ENCODE assay signal across 19 cellular contexts in genomic region chr1:31746687-31747086, GRCh38. TPM values are rescaled to one million over a fixed set of nuclear protein-coding genes. Genes with fewer than 3 reads are reported as not detected.
DNase-seq lines count a peak whose midpoint lies in the region; ATAC-seq, FAIRE-seq and TF ChIP-seq lines count a peak whose summit lies in the region.
"Had no signal": no experiment of that assay in that cellular context is flagged by ENCODE, and none has a peak within 500 bp of the region (broad histone marks: within the 10 kb centered on the region; RNA-seq: fewer than 3 reads in every experiment).

No MANE protein-coding gene starts in this region.

- peaks cover 46% of the 10 kb centered on the region for H3K4me1 Mint-ChIP-seq in central memory CD8-positive, alpha-beta T cell
- H3K4me1 Mint-ChIP-seq in memory B cell = peaks cover 60% of the 10 kb centered on the region

- WGBS in esophagus squamous epithelium, 2 donors = 59 to 71% methylated on average over 7 of the region's 7 CpGs

- TF ChIP-seq POLR2A in GM12891 (IDR thresholded peaks at IDR 0.05; ENCODE audit: low read depth, low read length) (no peak), esophagus squamous epithelium (IDR thresholded peaks at IDR 0.05) (no peak)

- H3K4me1 ChIP-seq in BLaER1 treated with 17β-estradiol and CSF1 and Interleukin-3, amounts not matched to agents 10 nM and 100 nM = peaks cover 25 to 79% (median 75%) of the 10 kb centered on the region in 10 experiments
- H3K4me1 ChIP-seq in esophagus squamous epithelium = peaks cover 0 to 10% (median 0%) of the 10 kb centered on the region in 3 donors
- H3K4me1 ChIP-seq: left lung, pancreas had no signal

- H3K4me2 ChIP-seq in BLaER1 treated with 17β-estradiol and CSF1 and Interleukin-3, amounts not matched to agents 10 nM and 100 nM = peak overlapping the region in 10 of 11 experiments; percentile 14 to 94 (median 66); a peak in 18 of 22 replicates

- ATAC-seq in central memory CD8-positive, alpha-beta T cell (replicated peaks; ENCODE audit: extremely low read depth, poor library complexity, severe bottlenecking) = no peak
- no peak for ATAC-seq in memory B cell (ENCODE audit: low read depth)
- ATAC-seq: GM12878, left lung, pancreas had no signal

- peak overlapping the region; percentile 33 for H3K27ac Mint-ChIP-seq in central memory CD8-positive, alpha-beta T cell (ENCODE audit: low read depth)
- peak overlapping the region; percentile 63 for H3K27ac Mint-ChIP-seq in memory B cell

- no peaks in the 10 kb centered on the region for H3K9me3 Mint-ChIP-seq in central memory CD8-positive, alpha-beta T cell
- no peaks in the 10 kb centered on the region for H3K9me3 Mint-ChIP-seq in memory B cell

- peak overlapping the region in 2 of 11 experiments; percentile 11 to 36; a peak in 1 of 22 replicates for H3K9ac ChIP-seq in BLaER1 treated with 17β-estradiol and CSF1 and Interleukin-3, amounts not matched to agents 10 nM and 100 nM

- H3K27me3 ChIP-seq in BLaER1 treated with 17β-estradiol and CSF1 and Interleukin-3, amounts not matched to agents 10 nM and 100 nM = peaks cover 0 to 12% (median 0%) of the 10 kb centered on the region in 11 experiments; a peak in 3 of 22 replicates
- peaks cover 0 to 24% (median 0%) of the 10 kb centered on the region in 4 donors for H3K27me3 ChIP-seq in esophagus squamous epithelium
- H3K27me3 ChIP-seq: pancreas had no signal

- DNase-seq in GM12891 (ENCODE audit: insufficient read length, low spot score) (no peak), memory B cell (ENCODE audit: low spot score in 2 of 2) (no peak), posterior cingulate gyrus (no peak), GF-D8 (lab: John Stamatoyannopoulos, UW) (no peak), esophagus squamous epithelium (lab: John Stamatoyannopoulos, UW) (no peak)
- no peak for DNase-seq in central memory CD8-positive, alpha-beta T cell (ENCODE audit: low spot score in 2 of 2)
- DNase-seq: activated CD4-positive, alpha-beta T cell treated with anti-CD3 and anti-CD28 coated beads for 1 hour; MV-4-11; NCI-H187 treated with DMSO at 0.1 percent for 48 hours; NCI-H774; pancreas; stimulated activated CD4-positive, alpha-beta T cell treated with anti-CD3 and anti-CD28 coated beads, Interleukin-2, amount 100 ng/mL, for 48 hours had no signal

- H4K20me1 ChIP-seq in BLaER1 treated with 17β-estradiol and CSF1 and Interleukin-3, amounts not matched to agents 10 nM and 100 nM = peaks cover 0 to 28% (median 0%) of the 10 kb centered on the region in 11 experiments; a peak in 4 of 22 replicates

- no peaks in the 10 kb centered on the region for H3K9me3 ChIP-seq in BLaER1 treated with 17β-estradiol and CSF1 and Interleukin-3, amounts not matched to agents 10 nM and 100 nM (replicated peaks in 1 of 11)
- no peaks in the 10 kb centered on the region for H3K9me3 ChIP-seq in esophagus squamous epithelium
- H3K9me3 ChIP-seq: left lung, pancreas had no signal

- H3K27me3 Mint-ChIP-seq in central memory CD8-positive, alpha-beta T cell = no peaks in the 10 kb centered on the region
- peaks cover 1% of the 10 kb centered on the region for H3K27me3 Mint-ChIP-seq in memory B cell

- H3K4me3 ChIP-seq in BLaER1 treated with 17β-estradiol and CSF1 and Interleukin-3, amounts not matched to agents 10 nM and 100 nM = no peak overlapping the region
- H3K4me3 ChIP-seq in esophagus squamous epithelium = no peak overlapping the region
- H3K4me3 ChIP-seq: GM12878, left lung, pancreas, SK-N-MC had no signal

- H3K4me3 Mint-ChIP-seq in central memory CD8-positive, alpha-beta T cell = peak overlapping the region; percentile 51
- no peak overlapping the region for H3K4me3 Mint-ChIP-seq in memory B cell

- H3K27ac ChIP-seq in BLaER1 treated with 17β-estradiol and CSF1 and Interleukin-3, amounts not matched to agents 10 nM and 100 nM = 0 out of 22 replicates have a peak overlapping the region, but pooled peaks of 1 of the 11 experiments have one; percentile 2
- no peak overlapping the region for H3K27ac ChIP-seq in esophagus squamous epithelium
- H3K27ac ChIP-seq: HL-60, left lung, pancreas, SK-N-MC had no signal

- TF ChIP-seq CTCF in esophagus squamous epithelium (IDR thresholded peaks at IDR 0.05) = no peak

- H3K36me3 Mint-ChIP-seq in central memory CD8-positive, alpha-beta T cell (ENCODE audit: insufficient read depth) = no peaks in the 10 kb centered on the region
- H3K36me3 Mint-ChIP-seq in memory B cell = no peaks in the 10 kb centered on the region

- intact Hi-C loops in posterior cingulate gyrus (cut with DNase I) (no loop called here), esophagus squamous epithelium (cut with DNase I) (no loop called here)

- H3K36me3 ChIP-seq in BLaER1 treated with 17β-estradiol and CSF1 and Interleukin-3, amounts not matched to agents 10 nM and 100 nM = no peaks in the 10 kb centered on the region
- H3K36me3 ChIP-seq in esophagus squamous epithelium = no peaks in the 10 kb centered on the region
- H3K36me3 ChIP-seq: left lung, pancreas had no signal

- peak; percentile 67 for FAIRE-seq in GM12891 (lab: Jason Lieb, UNC)
- FAIRE-seq: G401.6, GM12878, pancreas, urothelium cell line had no signal

TF ChIP-seq in GM12891, 5 proteins besides CTCF, POLR2A, EP300 and RAD21:
- TF ChIP-seq POU2F2 (IDR thresholded peaks at IDR 0.05; ENCODE audit: low read depth, low read length) = no peak
- TF ChIP-seq SPI1 (IDR thresholded peaks at IDR 0.05; ENCODE audit: low read depth, low read length) = no peak
- TF ChIP-seq TAF1 (IDR thresholded peaks at IDR 0.05; ENCODE audit: low read depth, low read length) = no peak
- TF ChIP-seq PAX5 (IDR thresholded peaks at IDR 0.05; ENCODE audit: insufficient read depth, low read length, severe bottlenecking) = no peak
- TF ChIP-seq POLR2AphosphoS5 (IDR thresholded peaks at IDR 0.05; ENCODE audit: low read depth, low read length) = no peak
TF ChIP-seq in GM12891: peak in this region for 0.

RNA-seq across cellular contexts. Expression of gene ADGRB2, which starts 17.5 kb away (rescaled TPM):
- 1.6 TPM for polyA plus RNA-seq in GM12891 (2012; ENCODE audit: low read depth, missing spikeins)
- 1 to 10 TPM in 2 of 4 donors, under 1 TPM in 2; 0.18 to 2.1 (median 0.86) TPM for total RNA-seq in esophagus squamous epithelium

RNA-seq across cellular contexts. Expression of gene COL16A1, which starts 42.9 kb away (rescaled TPM):
- 3.4 TPM for polyA plus RNA-seq in GM12891 (2012; ENCODE audit: low read depth, missing spikeins)
- 10 to 100 TPM in 2 of 4 donors, 1 to 10 TPM in 2; 8.8 to 35.5 (median 16.4) TPM for total RNA-seq in esophagus squamous epithelium
